14 cellular contexts compared by ENCODE assay signal in the genomic region with DNA sequence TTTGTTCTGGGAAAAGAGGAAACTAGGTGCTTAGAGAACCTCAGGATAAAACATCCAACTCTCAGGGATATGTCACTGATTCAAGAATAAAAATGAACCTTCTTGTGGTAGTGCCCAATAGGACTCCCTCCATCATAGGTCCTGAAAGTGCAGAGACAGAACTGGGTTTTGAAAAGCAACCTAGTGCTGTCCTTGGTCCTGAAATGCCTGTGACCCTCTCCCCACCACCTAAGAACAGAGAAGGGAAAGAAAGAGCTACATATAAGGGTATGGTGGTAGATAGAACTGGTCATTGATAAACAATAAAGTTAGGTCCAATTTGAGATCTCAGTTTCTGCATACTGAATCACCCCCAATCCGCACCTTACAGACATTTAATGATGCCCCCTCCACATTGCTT.
DNase-seq lines count a peak whose midpoint lies in the region; TF ChIP-seq lines count a peak whose summit lies in the region.
"Had no signal": no experiment of that assay in that cellular context is flagged by ENCODE, and none has a peak within 500 bp of the region (broad histone marks: within the 10 kb centered on the region; RNA-seq: fewer than 3 reads in every experiment).

No MANE protein-coding gene starts in this region.

- H3K4me2 ChIP-seq in hepatocyte = no peak overlapping the region

- H3K27me3 ChIP-seq in SJCRH30 (no peaks in the 10 kb centered on the region), hepatocyte (no peaks in the 10 kb centered on the region), brain microvascular endothelial cell (replicated peaks) (no peaks in the 10 kb centered on the region)

- H3K9me3 ChIP-seq in SJCRH30 (replicated peaks) (no peaks in the 10 kb centered on the region), hepatocyte (ENCODE audit: low read depth) (no peaks in the 10 kb centered on the region)

- no peak overlapping the region for H2AFZ ChIP-seq in hepatocyte

- H3K27ac ChIP-seq in SJCRH30 (no peak overlapping the region), hepatocyte (no peak overlapping the region), brain microvascular endothelial cell (no peak overlapping the region)

- H3K9me2 ChIP-seq in hepatocyte (replicated peaks; ENCODE audit: insufficient read depth) = no peaks in the 10 kb centered on the region

- H4K20me1 ChIP-seq in hepatocyte (ENCODE audit: insufficient read depth, poor library complexity, severe bottlenecking) = no peaks in the 10 kb centered on the region

- DNase-seq in AG08395 (ENCODE audit: low spot score) (peak; percentile 12), HCEC 1CT (peak; percentile 15), SJCRH30 (peak; percentile 37 to 73), hepatocyte (ENCODE audit: low spot score) (peak; percentile 76), SHP77 (lab: John Stamatoyannopoulos, UW) (no peak), Ammon's horn (ENCODE audit: low spot score) (no peak), brain microvascular endothelial cell (no peak)
- no peak for DNase-seq in stimulated activated naive CD4-positive, alpha-beta T cell treated with Interleukin-2 at 50 U/mL for 16 hours (lab: John Stamatoyannopoulos, UW)
- DNase-seq: caudate nucleus; CD4-positive, alpha-beta T cell; glutamatergic neuron; NCI-H2107; stimulated activated CD4-positive, alpha-beta T cell treated with anti-CD3 and anti-CD28 coated beads, Interleukin-1b, Interleukin-23, amount 100 ng/mL, for 48 hours; T-cell had no signal

- H3K4me3 ChIP-seq in SJCRH30 = no peak overlapping the region
- no peak overlapping the region for H3K4me3 ChIP-seq in hepatocyte
- H3K4me3 ChIP-seq in brain microvascular endothelial cell (ENCODE audit: low read depth, low read length) = no peak overlapping the region

- TF ChIP-seq CTCF in hepatocyte (IDR thresholded peaks at IDR 0.05; ENCODE audit: poor library complexity) = no peak
- TF ChIP-seq CTCF in brain microvascular endothelial cell (IDR thresholded peaks at IDR 0.05; ENCODE audit: low read depth, low read length, missing control alignments) = no peak

- H3K4me1 ChIP-seq in SJCRH30 (no peaks in the 10 kb centered on the region), hepatocyte (ENCODE audit: insufficient read depth) (no peaks in the 10 kb centered on the region)

- in situ Hi-C loops in brain microvascular endothelial cell (cut with HindIII; ENCODE audit: low pct_ligation_motif_present, low sequenced_read_pairs) = no loop called here

- no peaks in the 10 kb centered on the region for H3K79me2 ChIP-seq in hepatocyte

- H3K36me3 ChIP-seq in SJCRH30 (no peaks in the 10 kb centered on the region), hepatocyte (replicated peaks; ENCODE audit: insufficient read depth, low read depth) (no peaks in the 10 kb centered on the region), brain microvascular endothelial cell (replicated peaks) (no peaks in the 10 kb centered on the region)

- WGBS in hepatocyte (ENCODE audit: low lambda C conversion rate, missing lambda C conversion rate) = 74% methylated on average over 1 of the region's 1 CpG

Comparison
In these comparisons a context has a peak if more than half of its experiments do, and no peak if none do; other contexts are left out.
1. DNase-seq: peak in AG08395 (single experiment), HCEC 1CT (single experiment), SJCRH30 (2 of 2) and hepatocyte (single experiment); none in SHP77 (0 of 2), stimulated activated naive CD4-positive, alpha-beta T cell treated with Interleukin-2 at 50 U/mL for 16 hours (single experiment), Ammon's horn (single experiment) and brain microvascular endothelial cell (single experiment).